Comparison of ENCODE assay signal across 13 cellular contexts in genomic region chr15:52221730-52222129, GRCh38. TPM values are rescaled to one million over a fixed set of nuclear protein-coding genes. Genes with fewer than 3 reads are reported as not detected.
A peak's percentile ranks its signal among the peaks of the same experiment; 100 is the strongest.
DNase-seq lines count a peak whose midpoint lies in the region; ATAC-seq, FAIRE-seq and TF ChIP-seq lines count a peak whose summit lies in the region.
"Had no signal": no experiment of that assay in that cellular context is flagged by ENCODE, and none has a peak within 500 bp of the region (broad histone marks: within the 10 kb centered on the region; RNA-seq: fewer than 3 reads in every experiment).

No MANE protein-coding gene starts in this region.

- H3K9me3 Mint-ChIP-seq in IgD-negative memory B cell, result no peaks in the 10 kb centered on the region
- no peaks in the 10 kb centered on the region for H3K9me3 Mint-ChIP-seq in immature natural killer cell
- no peaks in the 10 kb centered on the region for H3K9me3 Mint-ChIP-seq in H9

- H3K36me3 Mint-ChIP-seq in IgD-negative memory B cell (peaks cover 11% of the 10 kb centered on the region), immature natural killer cell (peaks cover 0 to 3% (median 0%) of the 10 kb centered on the region in 3 donors), H9 (ENCODE audit: insufficient read depth in 1 of 3, low read depth in 3 of 3) (peaks cover 20 to 73% (median 49%) of the 10 kb centered on the region in 3 experiments; a peak in 6 of 7 replicates)

- no peaks in the 10 kb centered on the region for H3K27me3 ChIP-seq in H9 (ENCODE audit: insufficient read depth, low read length)
- H3K27me3 ChIP-seq: colonic mucosa, gastrocnemius medialis had no signal

- no peak overlapping the region for H4K8ac ChIP-seq in H9 (replicated peaks; ENCODE audit: insufficient read length, low read depth, low read length)

- no peak overlapping the region for H3T11ph ChIP-seq in H9 (ENCODE audit: low read length)

- no peak overlapping the region for H3K4ac ChIP-seq in H9 (ENCODE audit: low read depth, low read length)

- H3K27ac Mint-ChIP-seq in IgD-negative memory B cell (peak overlapping the region; percentile 95 to 97 (median 96)), immature natural killer cell (peak overlapping the region; percentile 54 to 91 (median 90)), H9 (no peak overlapping the region)

- H3K4me1 ChIP-seq in H9 (ENCODE audit: insufficient read depth, low read length), result no peaks in the 10 kb centered on the region
- H3K4me1 ChIP-seq: colonic mucosa, gastrocnemius medialis had no signal

- H2BK12ac ChIP-seq in H9 (ENCODE audit: insufficient read length, low read depth, low read length), result no peak overlapping the region

- H3K56ac ChIP-seq in H9 (ENCODE audit: insufficient read length, low read depth, low read length), result no peak overlapping the region

- H4K91ac ChIP-seq in H9 (ENCODE audit: insufficient read length, low read depth, low read length), result no peak overlapping the region

- WGBS in H9 (ENCODE audit: extremely low coverage, insufficient read length, low lambda C conversion rate), result no CpG with 5 or more reads among the region's 5 CpGs

- H2BK120ac ChIP-seq in H9 (ENCODE audit: low read depth, low read length, poor library complexity, severe bottlenecking), result no peak overlapping the region

- H3K23ac ChIP-seq in H9 (ENCODE audit: insufficient read length, low read depth, low read length), result no peak overlapping the region

- H3K27me3 Mint-ChIP-seq in IgD-negative memory B cell (no peaks in the 10 kb centered on the region), immature natural killer cell (ENCODE audit: low read depth in 3 of 3) (no peaks in the 10 kb centered on the region), H9 (ENCODE audit: low read depth) (no peaks in the 10 kb centered on the region)

- no peak overlapping the region for H2BK20ac ChIP-seq in H9 (ENCODE audit: low read depth, low read length, poor library complexity, severe bottlenecking)

- no peak overlapping the region for H2BK15ac ChIP-seq in H9 (ENCODE audit: low read depth, low read length)

- peak; percentile 84 for FAIRE-seq in GM18507 (lab: Jason Lieb, UNC)

- no peak for TF ChIP-seq CTCF in H9 (conservative IDR thresholded peaks at IDR 0.05)

- no peak overlapping the region for H3K18ac ChIP-seq in H9 (ENCODE audit: insufficient read length, low read depth, low read length)

- no peaks in the 10 kb centered on the region for H3K79me1 ChIP-seq in H9 (ENCODE audit: insufficient read depth, low read depth, low read length, poor library complexity, severe bottlenecking)

- H2AK5ac ChIP-seq in H9 (ENCODE audit: insufficient read length, low read length), result no peak overlapping the region

- no peaks in the 10 kb centered on the region for H3K79me2 ChIP-seq in H9 (ENCODE audit: insufficient read depth, low read length)

- no peaks in the 10 kb centered on the region for H3K23me2 ChIP-seq in H9 (ENCODE audit: insufficient read length, low read depth, low read length, poor library complexity, severe bottlenecking)

- ATAC-seq in GM21390 (IDR thresholded peaks at IDR 0.05; ENCODE audit: unreplicated experiment), result peak; percentile 62
- no peak for ATAC-seq in esophagus mucosa
- ATAC-seq in HG03342 (IDR thresholded peaks at IDR 0.05; ENCODE audit: unreplicated experiment), result no peak
- ATAC-seq: gastrocnemius medialis had no signal

- no peak overlapping the region for H3K14ac ChIP-seq in H9 (ENCODE audit: insufficient read depth, low read length)

- no peak overlapping the region for H3K9ac ChIP-seq in H9 (ENCODE audit: extremely low read depth, insufficient read length, low read length)

- H3K4me1 Mint-ChIP-seq in IgD-negative memory B cell (peaks cover 35 to 56% (median 44%) of the 10 kb centered on the region in 3 donors), immature natural killer cell (peaks cover 17 to 18% of the 10 kb centered on the region in 2 donors), H9 (no peaks in the 10 kb centered on the region)

- no peak overlapping the region for H3K4me2 ChIP-seq in H9 (ENCODE audit: insufficient read depth, insufficient read length, low read length)

- no peak overlapping the region for H2BK5ac ChIP-seq in H9 (ENCODE audit: insufficient read length, low read length)

- H4K5ac ChIP-seq in H9 (ENCODE audit: insufficient read length, low read depth, low read length), result no peak overlapping the region

- H3K4me3 Mint-ChIP-seq in IgD-negative memory B cell, result peak overlapping the region; percentile 92 to 97 (median 95)
- peak overlapping the region; percentile 70 to 84 (median 75) for H3K4me3 Mint-ChIP-seq in immature natural killer cell
- H3K4me3 Mint-ChIP-seq in H9, result no peak overlapping the region

- DNase-seq in GM18507 (ENCODE audit: extremely low spot score, insufficient read length, low read depth), result no peak
- peak in 1 of 3 donors; percentile 24 for DNase-seq in immature natural killer cell
- no peak for DNase-seq in NCI-H69 (lab: John Stamatoyannopoulos, UW)
- DNase-seq in H9, result no peak
- DNase-seq: colonic mucosa, DMS79 treated with DMSO at 0.1 percent for 48 hours, gastrocnemius medialis, retina had no signal

- no peak overlapping the region for H2AFZ ChIP-seq in H9 (ENCODE audit: low read length)

- H3K9me3 ChIP-seq in H9 (ENCODE audit: control insufficient read depth, low read depth, low read length), result no peaks in the 10 kb centered on the region
- H3K9me3 ChIP-seq: colonic mucosa, gastrocnemius medialis had no signal

- H3K27ac ChIP-seq in H9 (ENCODE audit: insufficient read length, low read depth, low read length), result no peak overlapping the region
- H3K27ac ChIP-seq: colonic mucosa, gastrocnemius medialis, SK-N-MC had no signal

- H4K20me1 ChIP-seq in H9 (ENCODE audit: control insufficient read depth, insufficient read depth, insufficient read length), result no peaks in the 10 kb centered on the region

RNA-seq across cellular contexts. Expression of gene GNB5, which starts 30.5 kb away (rescaled TPM):
- polyA plus RNA-seq in IgD-negative memory B cell (83.2 TPM), immature natural killer cell (10 to 100 TPM; 19.0 to 23.6 (median 22.3) TPM)
- total RNA-seq in H9 (2021) (29.8 and 30.2 TPM in 2 replicates), esophagus mucosa (11.8 TPM)

Comparison
In these comparisons a context has a peak if more than half of its experiments do, and no peak if none do; other contexts are left out.
1. H3K27ac Mint-ChIP-seq: peak in IgD-negative memory B cell (3 of 3) and immature natural killer cell (6 of 6); none in H9 (0 of 3).
2. H3K4me3 Mint-ChIP-seq: peak in IgD-negative memory B cell (4 of 4) and immature natural killer cell (5 of 5); none in H9 (0 of 2).